ENCODE assay signal across 33 cellular contexts in genomic region chr20:23970049-23970448, GRCh38. TPM values are rescaled to one million over a fixed set of nuclear protein-coding genes. Genes with fewer than 3 reads are reported as not detected.
"Had no signal": no experiment of that assay in that cellular context is flagged by ENCODE, and none has a peak within 500 bp of the region (broad histone marks: within the 10 kb centered on the region; RNA-seq: fewer than 3 reads in every experiment).

No MANE protein-coding gene starts in this region.

- H3K27ac ChIP-seq: coronary artery, esophagus squamous epithelium, heart right ventricle, left lung, prostate gland, right atrium auricular region, suprapubic skin had no signal

- DNase-seq: dermis blood vessel endothelial cell; effector memory CD4-positive, alpha-beta T cell; esophagus squamous epithelium; foreskin melanocyte; glutamatergic neuron; heart right ventricle; hippocampal formation; left cardiac atrium; left lung; mesenchymal stem cell; mucosa of descending colon; naive B cell; stimulated activated CD4-positive, alpha-beta T cell treated with anti-CD3 and anti-CD28 coated beads, Interleukin-4, amount 100 ng/mL, for 4 hours; stimulated activated naive B cell treated with anti-CD40 and anti-IgM and Interleukin-4, amounts not matched to agents 10 μg/mL and 1 μg/mL and 100 μg/mL, for 72 hours had no signal

- H3K4me3 Mint-ChIP-seq: mesothelial cell of epicardium; naive B cell; natural killer cell treated with Interleukin-12 subunit alpha and Interleukin-12 subunit beta and Interleukin-15 and Interleukin-18, amount 100 ng/mL, for 72 hours; neural crest cell; stimulated activated naive B cell treated with anti-CD40 and anti-IgM and Interleukin-4, amounts not matched to agents 10 μg/mL and 1 μg/mL and 100 μg/mL, for 72 hours; stimulated activated naive CD8-positive, alpha-beta T cell treated with anti-CD3 and anti-CD28 coated beads, Interleukin-15, Interleukin-2, amounts not matched to agents 100 ng/mL and 50 ng/mL, for 24 hours; type B pancreatic cell had no signal

- H3K4me1 ChIP-seq: esophagus squamous epithelium, left lung, prostate gland, suprapubic skin had no signal

- ATAC-seq: heart right ventricle; left cardiac atrium; left lung; mucosa of descending colon; natural killer cell treated with Interleukin-12 subunit alpha and Interleukin-12 subunit beta and Interleukin-15 and Interleukin-18, amount 100 ng/mL, for 72 hours; sciatic nerve had no signal

- H3K9me3 Mint-ChIP-seq: natural killer cell treated with Interleukin-12 subunit alpha and Interleukin-12 subunit beta and Interleukin-15 and Interleukin-18, amount 100 ng/mL, for 72 hours; stimulated activated naive B cell treated with anti-CD40 and anti-IgM and Interleukin-4, amounts not matched to agents 10 μg/mL and 1 μg/mL and 100 μg/mL, for 72 hours; stimulated activated naive CD8-positive, alpha-beta T cell treated with anti-CD3 and anti-CD28 coated beads, Interleukin-15, Interleukin-2, amounts not matched to agents 100 ng/mL and 50 ng/mL, for 24 hours; type B pancreatic cell had no signal

- H3K4me2 ChIP-seq: smooth muscle cell had no signal

- H3K4me1 Mint-ChIP-seq: mesothelial cell of epicardium; naive B cell; neural crest cell; stimulated activated naive B cell treated with anti-CD40 and anti-IgM and Interleukin-4, amounts not matched to agents 10 μg/mL and 1 μg/mL and 100 μg/mL, for 72 hours had no signal

- H3K9me3 ChIP-seq: esophagus squamous epithelium, heart right ventricle, left lung, mucosa of descending colon, prostate gland, right atrium auricular region, suprapubic skin had no signal

- H3K27me3 ChIP-seq: left lung, right atrium auricular region had no signal

- H3K36me3 ChIP-seq: esophagus squamous epithelium, heart right ventricle, left lung, prostate gland, right atrium auricular region, suprapubic skin had no signal

- H3K27ac Mint-ChIP-seq: mesothelial cell of epicardium; naive B cell; natural killer cell treated with Interleukin-12 subunit alpha and Interleukin-12 subunit beta and Interleukin-15 and Interleukin-18, amount 100 ng/mL, for 72 hours; stimulated activated naive B cell treated with anti-CD40 and anti-IgM and Interleukin-4, amounts not matched to agents 10 μg/mL and 1 μg/mL and 100 μg/mL, for 72 hours; stimulated activated naive CD8-positive, alpha-beta T cell treated with anti-CD3 and anti-CD28 coated beads, Interleukin-15, Interleukin-2, amounts not matched to agents 100 ng/mL and 50 ng/mL, for 24 hours; type B pancreatic cell had no signal

- H3K4me3 ChIP-seq: coronary artery, esophagus squamous epithelium, heart right ventricle, left lung, mucosa of descending colon, prostate gland, right atrium auricular region, smooth muscle cell, suprapubic skin had no signal

RNA-seq across cellular contexts. Expression of gene GGTLC1, which starts 18.5 kb away (rescaled TPM):
- total RNA-seq: dermis blood vessel endothelial cell; endothelial cell of umbilical vein; epithelial cell of proximal tubule; esophagus squamous epithelium; heart right ventricle; kidney epithelial cell; left cardiac atrium; lower leg skin; lung microvascular endothelial cell; mesothelial cell of epicardium; natural killer cell treated with Interleukin-12 subunit alpha and Interleukin-12 subunit beta and Interleukin-15 and Interleukin-18, amount 100 ng/mL, for 72 hours; neural crest cell; osteoblast; prostate gland; right atrium auricular region; sciatic nerve; smooth muscle cell; suprapubic skin; urinary bladder had no signal
- polyA plus RNA-seq: endothelial cell of umbilical vein, heart right ventricle, smooth muscle cell, thymus, urinary bladder had no signal
